Comparison of ENCODE assay signal across 25 cellular contexts in the genomic region with DNA sequence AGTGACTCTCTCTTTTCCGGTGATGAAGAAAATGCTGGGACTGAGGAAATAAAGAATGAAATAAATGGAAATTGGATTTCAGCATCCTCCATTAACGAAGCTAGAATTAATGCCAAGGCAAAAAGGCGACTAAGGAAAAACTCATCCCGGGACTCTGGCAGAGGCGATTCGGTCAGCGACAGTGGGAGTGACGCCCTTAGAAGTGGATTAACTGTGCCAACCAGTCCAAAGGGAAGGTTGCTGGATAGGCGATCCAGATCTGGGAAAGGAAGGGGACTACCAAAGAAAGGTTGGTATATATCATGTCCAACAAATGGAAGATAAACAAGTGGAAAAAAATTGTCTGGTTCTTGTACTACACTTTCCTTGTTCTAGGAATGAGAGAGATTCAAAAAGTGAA. TPM values are rescaled to one million over a fixed set of nuclear protein-coding genes. Genes with fewer than 3 reads are reported as not detected.
DNase-seq lines count a peak whose midpoint lies in the region; ATAC-seq lines count a peak whose summit lies in the region.
"Had no signal": no experiment of that assay in that cellular context is flagged by ENCODE, and none has a peak within 500 bp of the region (broad histone marks: within the 10 kb centered on the region; RNA-seq: fewer than 3 reads in every experiment).

No MANE protein-coding gene starts in this region.

- WGBS in aorta, 2 donors, result 27 to 30% methylated on average over 9 of the region's 9 CpGs

- intact Hi-C loops in aorta (cut with DNase I), result no loop called here

- no peak for ATAC-seq in activated naive CD8-positive, alpha-beta T cell treated with anti-CD3 and anti-CD28 coated beads, Interleukin-2, amount 50 U/mL, for 24 hours
- ATAC-seq in left lobe of liver (peak; percentile 67), aorta (ENCODE audit: low FRiP score) (no peak), GM18511 (IDR thresholded peaks at IDR 0.05; ENCODE audit: unreplicated experiment) (no peak), HG03196 (IDR thresholded peaks at IDR 0.05; ENCODE audit: unreplicated experiment) (no peak)

- H3K4me3 ChIP-seq in aorta (ENCODE audit: low read length in 2 of 2), result no peak overlapping the region
- H3K4me3 ChIP-seq: SK-N-MC, skin epidermis, upper lobe of left lung had no signal

- H3K9me3 ChIP-seq in aorta (ENCODE audit: control insufficient read depth, low read length), result no peaks in the 10 kb centered on the region
- H3K9me3 ChIP-seq: neutrophil, upper lobe of left lung had no signal

- H3K27me3 Mint-ChIP-seq in activated naive CD4-positive, alpha-beta T cell treated with anti-CD3 and anti-CD28 coated beads, Interleukin-2, amount 50 U/mL, for 24 hours, result no peaks in the 10 kb centered on the region
- no peaks in the 10 kb centered on the region for H3K27me3 Mint-ChIP-seq in activated naive CD8-positive, alpha-beta T cell treated with anti-CD3 and anti-CD28 coated beads, Interleukin-2, amount 50 U/mL, for 24 hours
- H3K27me3 Mint-ChIP-seq: activated CD4-positive, alpha-beta T cell treated with anti-CD3 and anti-CD28 coated beads, Interleukin-2, amount 10 ng/mL, durations not matched to agents 7 days and 5 days had no signal

- peak overlapping the region; percentile 39 to 57 for H3K27ac ChIP-seq in aorta (ENCODE audit: low read depth in 1 of 2, low read length in 2 of 2)
- H3K27ac ChIP-seq: C4-2B, KMS-11, neutrophil, SK-N-MC, upper lobe of left lung had no signal

- no peaks in the 10 kb centered on the region for H3K27me3 ChIP-seq in aorta (ENCODE audit: control insufficient read depth in 1 of 2, insufficient read depth in 2 of 2, low read length in 1 of 2)
- H3K27me3 ChIP-seq: neutrophil, upper lobe of left lung had no signal

- H3K36me3 Mint-ChIP-seq in activated naive CD4-positive, alpha-beta T cell treated with anti-CD3 and anti-CD28 coated beads, Interleukin-2, amount 50 U/mL, for 24 hours, result peaks cover 30% of the 10 kb centered on the region
- H3K36me3 Mint-ChIP-seq in activated naive CD8-positive, alpha-beta T cell treated with anti-CD3 and anti-CD28 coated beads, Interleukin-2, amount 50 U/mL, for 24 hours (ENCODE audit: low read depth), result peaks cover 38% of the 10 kb centered on the region

- H3K36me3 ChIP-seq in aorta (ENCODE audit: control insufficient read depth in 1 of 2, insufficient read depth in 2 of 2, low read length in 1 of 2), result peaks cover 0 to 3% of the 10 kb centered on the region in 2 donors

- DNase-seq in activated naive CD4-positive, alpha-beta T cell treated with anti-CD3 and anti-CD28 coated beads, Interleukin-2, amount 50 U/mL, for 16 hours, result no peak
- DNase-seq in activated naive CD8-positive, alpha-beta T cell treated with anti-CD3 and anti-CD28 coated beads, Interleukin-2, amount 50 U/mL, for 24 hours, result no peak
- DNase-seq in left lobe of liver (ENCODE audit: low spot score), result no peak
- no peak for DNase-seq in aorta
- DNase-seq in nucleus accumbens (lab: John Stamatoyannopoulos, UW), result no peak
- DNase-seq: activated CD4-positive, alpha-beta T cell treated with anti-CD3 and anti-CD28 coated beads, Interleukin-2, amount 10 ng/mL, durations not matched to agents 7 days and 5 days; amniotic stem cell; DMS79 treated with DMSO at 0.1 percent for 48 hours; endodermal cell; H7; hypothalamus; kidney glomerular epithelial cell; midbrain; NCI-H1092 treated with DMSO at 0.1 percent for 48 hours; NCI-H2171; NCI-H774; upper lobe of left lung had no signal

- no peaks in the 10 kb centered on the region for H3K9me3 Mint-ChIP-seq in activated naive CD4-positive, alpha-beta T cell treated with anti-CD3 and anti-CD28 coated beads, Interleukin-2, amount 50 U/mL, for 24 hours
- H3K9me3 Mint-ChIP-seq in activated naive CD8-positive, alpha-beta T cell treated with anti-CD3 and anti-CD28 coated beads, Interleukin-2, amount 50 U/mL, for 24 hours, result no peaks in the 10 kb centered on the region
- H3K9me3 Mint-ChIP-seq: activated CD4-positive, alpha-beta T cell treated with anti-CD3 and anti-CD28 coated beads, Interleukin-2, amount 10 ng/mL, durations not matched to agents 7 days and 5 days; endodermal cell had no signal

- peak overlapping the region; percentile 64 for H3K4me3 Mint-ChIP-seq in activated naive CD4-positive, alpha-beta T cell treated with anti-CD3 and anti-CD28 coated beads, Interleukin-2, amount 50 U/mL, for 24 hours
- no peak overlapping the region for H3K4me3 Mint-ChIP-seq in activated naive CD8-positive, alpha-beta T cell treated with anti-CD3 and anti-CD28 coated beads, Interleukin-2, amount 50 U/mL, for 24 hours
- H3K4me3 Mint-ChIP-seq: activated CD4-positive, alpha-beta T cell treated with anti-CD3 and anti-CD28 coated beads, Interleukin-2, amount 10 ng/mL, durations not matched to agents 7 days and 5 days; endodermal cell had no signal

- peak overlapping the region; percentile 90 for H3K27ac Mint-ChIP-seq in activated naive CD4-positive, alpha-beta T cell treated with anti-CD3 and anti-CD28 coated beads, Interleukin-2, amount 50 U/mL, for 24 hours
- peak overlapping the region; percentile 64 for H3K27ac Mint-ChIP-seq in activated naive CD8-positive, alpha-beta T cell treated with anti-CD3 and anti-CD28 coated beads, Interleukin-2, amount 50 U/mL, for 24 hours
- H3K27ac Mint-ChIP-seq: activated CD4-positive, alpha-beta T cell treated with anti-CD3 and anti-CD28 coated beads, Interleukin-2, amount 10 ng/mL, durations not matched to agents 7 days and 5 days; endodermal cell had no signal

- peaks cover 86% of the 10 kb centered on the region for H3K4me1 Mint-ChIP-seq in activated naive CD4-positive, alpha-beta T cell treated with anti-CD3 and anti-CD28 coated beads, Interleukin-2, amount 50 U/mL, for 24 hours
- H3K4me1 Mint-ChIP-seq in activated naive CD8-positive, alpha-beta T cell treated with anti-CD3 and anti-CD28 coated beads, Interleukin-2, amount 50 U/mL, for 24 hours, result peaks cover 83% of the 10 kb centered on the region
- H3K4me1 Mint-ChIP-seq: endodermal cell had no signal

- H3K4me1 ChIP-seq in aorta (ENCODE audit: control insufficient read depth in 1 of 2, insufficient read depth in 2 of 2, low read length in 2 of 2), result no peaks in the 10 kb centered on the region

RNA-seq across cellular contexts. Expression of gene PDCD4, which starts 9.5 kb away (rescaled TPM):
- total RNA-seq in left lobe of liver, result 30.3 TPM
- total RNA-seq in aorta, result 100 to 1,000 TPM in 1 of 2 donors, 10 to 100 TPM in 1; 67.5 to 124 TPM
- polyA plus RNA-seq in aorta, result 10 to 100 TPM; 46.6 to 89.7 TPM

RNA-seq across cellular contexts. Expression of gene BBIP1, which starts 37.7 kb away (rescaled TPM):
- total RNA-seq in left lobe of liver (11.1 TPM), aorta (10 to 100 TPM; 35.3 to 36.2 TPM)
- polyA plus RNA-seq in aorta, result 10 to 100 TPM; 30.4 to 38.6 TPM

RNA-seq across cellular contexts. Expression of gene SHOC2, which starts 38.2 kb away (rescaled TPM):
- total RNA-seq in left lobe of liver (20.3 TPM), aorta (10 to 100 TPM; 62.5 to 68.4 TPM)
- polyA plus RNA-seq in aorta, result 10 to 100 TPM; 17.6 to 33.1 TPM
